In genomic region chr6:151661928-151662327, GRCh38 we compare ENCODE assay signal across 16 cellular contexts.
DNase-seq lines count a peak whose midpoint lies in the region; ATAC-seq and TF ChIP-seq lines count a peak whose summit lies in the region.
"Had no signal": no experiment of that assay in that cellular context is flagged by ENCODE, and none has a peak within 500 bp of the region (broad histone marks: within the 10 kb centered on the region; RNA-seq: fewer than 3 reads in every experiment).

No MANE protein-coding gene starts in this region.

- no peak overlapping the region for H2AFZ ChIP-seq in GM23338
- no peak overlapping the region for H2AFZ ChIP-seq in PC-3 (ENCODE audit: low read length)

- TF ChIP-seq CTCF in BJ (IDR thresholded peaks at IDR 0.05; ENCODE audit: insufficient read depth, low read depth, low read length) (0 out of 2 replicates have a peak, but pooled peaks have one; percentile 5), GM23338 (conservative IDR thresholded peaks at IDR 0.05; ENCODE audit: low read depth in 2 of 2) (peak; percentile 69 to 76), PC-3 (conservative IDR thresholded peaks at IDR 0.05; ENCODE audit: low read depth, low read length) (peak; percentile 52), foreskin keratinocyte (conservative IDR thresholded peaks at IDR 0.05) (peak; percentile 36)

- H3K4me3 ChIP-seq in BJ (ENCODE audit: low read depth, low read length), result no peak overlapping the region
- H3K4me3 ChIP-seq in GM23338, result no peak overlapping the region
- H3K4me3 ChIP-seq in PC-3 (ENCODE audit: low read length), result no peak overlapping the region
- H3K4me3 ChIP-seq: BLaER1 had no signal

- CTCF ChIA-PET in BJ (lab: Yijun Ruan, JAX), result no interaction called here
- CTCF ChIA-PET in PC-3 (lab: Charles Lee), result no interaction called here

- ATAC-seq in GM23338, result peak; percentile 91
- no peak for ATAC-seq in PC-3
- no peak for ATAC-seq in foreskin keratinocyte
- no peak for ATAC-seq in HG03159 (IDR thresholded peaks at IDR 0.05; ENCODE audit: unreplicated experiment)
- ATAC-seq in GM18511 (IDR thresholded peaks at IDR 0.05; ENCODE audit: unreplicated experiment), result no peak
- ATAC-seq: stimulated activated naive CD8-positive, alpha-beta T cell treated with anti-CD3 and anti-CD28 coated beads, Interleukin-15, Interleukin-2, amounts not matched to agents 100 U/mL and 50 U/mL, for 24 hours had no signal

- BruUV-seq in PC-3 (replicated peaks; lab: Mats Ljungman, UMichigan), result no TSS peak

- H3K36me3 ChIP-seq in BJ (ENCODE audit: control insufficient read depth, insufficient read depth, low read length), result no peaks in the 10 kb centered on the region
- no peaks in the 10 kb centered on the region for H3K36me3 ChIP-seq in GM23338 (ENCODE audit: insufficient read depth)
- no peaks in the 10 kb centered on the region for H3K36me3 ChIP-seq in PC-3 (ENCODE audit: low read depth, low read length)
- H3K36me3 ChIP-seq: BLaER1 had no signal

- H3K27me3 Mint-ChIP-seq in GM23338 (ENCODE audit: insufficient read depth, low read depth, poor library complexity), result no peaks in the 10 kb centered on the region

- H3K79me2 ChIP-seq in GM23338 (replicated peaks; ENCODE audit: insufficient read depth), result no peaks in the 10 kb centered on the region
- H3K79me2 ChIP-seq in PC-3 (ENCODE audit: low read length), result no peaks in the 10 kb centered on the region

- no peaks in the 10 kb centered on the region for H3F3A ChIP-seq in GM23338 (replicated peaks; ENCODE audit: low read depth)
- H3F3A ChIP-seq in PC-3 (ENCODE audit: low read length, unreplicated experiment), result no peaks in the 10 kb centered on the region

- no peak overlapping the region for H3K9ac ChIP-seq in PC-3 (ENCODE audit: low read length)
- H3K9ac ChIP-seq: BLaER1 had no signal

- no peaks in the 10 kb centered on the region for H3K4me1 ChIP-seq in GM23338 (ENCODE audit: insufficient read depth)
- peaks cover 14% of the 10 kb centered on the region for H3K4me1 ChIP-seq in PC-3 (ENCODE audit: insufficient read depth, low read length)
- no peaks in the 10 kb centered on the region for H3K4me1 ChIP-seq in foreskin keratinocyte
- H3K4me1 ChIP-seq: BLaER1 had no signal

- DNase-seq in BJ (ENCODE audit: low read depth) (no peak), GM23338 (ENCODE audit: low spot score) (peak; percentile 71), PC-3 (peak; percentile 10), foreskin keratinocyte (no peak), DMS79 treated with DMSO at 0.1 percent for 48 hours (lab: John Stamatoyannopoulos, UW) (no peak), GM19238 (ENCODE audit: insufficient read length, low spot score) (no peak)
- DNase-seq: activated CD4-positive, alpha-beta T cell treated with anti-CD3 and anti-CD28 coated beads, Interleukin-2, amount 50 U/mL, for 1 hour; activated effector memory CD4-positive, alpha-beta T cell treated with anti-CD3 and anti-CD28 coated beads, Interleukin-2, amount 50 U/mL, for 16 hours; EL; NCI-H187 treated with DMSO at 0.1 percent for 48 hours; stimulated activated CD4-positive, alpha-beta T cell treated with anti-CD3 and anti-CD28 coated beads, Interleukin-4, amount 100 ng/mL, for 4 hours; stimulated activated naive CD8-positive, alpha-beta T cell treated with anti-CD3 and anti-CD28 coated beads, Interleukin-15, Interleukin-2, amounts not matched to agents 100 U/mL and 50 U/mL, for 24 hours; T-helper 1 cell had no signal

- POLR2A ChIA-PET in BJ (lab: Charles Lee), result no interaction called here
- POLR2A ChIA-PET in PC-3 (lab: Charles Lee; ENCODE audit: unreplicated experiment), result no interaction called here

- H3K9me3 Mint-ChIP-seq in GM23338, result no peaks in the 10 kb centered on the region

- H3K4me1 Mint-ChIP-seq in GM23338, result no peaks in the 10 kb centered on the region

- no peak overlapping the region for H3K27ac ChIP-seq in GM23338 (ENCODE audit: low read depth)
- no peak overlapping the region for H3K27ac ChIP-seq in PC-3 (ENCODE audit: low read length)
- H3K27ac ChIP-seq in foreskin keratinocyte, result no peak overlapping the region
- H3K27ac ChIP-seq: BLaER1 had no signal

- H4K20me1 ChIP-seq in GM23338 (replicated peaks; ENCODE audit: insufficient read depth) (no peaks in the 10 kb centered on the region), PC-3 (ENCODE audit: low read length) (no peaks in the 10 kb centered on the region)
- H4K20me1 ChIP-seq: BLaER1 had no signal

- H3K4me2 ChIP-seq in GM23338, result no peak overlapping the region
- H3K4me2 ChIP-seq in PC-3 (ENCODE audit: low read length), result no peak overlapping the region
- H3K4me2 ChIP-seq: BLaER1 had no signal

- H3K27me3 ChIP-seq in BJ (ENCODE audit: control insufficient read depth, insufficient read depth, low read length), result no peaks in the 10 kb centered on the region; the same call in 1 of the 2 replicates
- H3K27me3 ChIP-seq in GM23338 (ENCODE audit: insufficient read depth), result no peaks in the 10 kb centered on the region
- no peaks in the 10 kb centered on the region for H3K27me3 ChIP-seq in PC-3 (ENCODE audit: low read length)
- no peaks in the 10 kb centered on the region for H3K27me3 ChIP-seq in foreskin keratinocyte
- H3K27me3 ChIP-seq: BLaER1 had no signal

- no peaks in the 10 kb centered on the region for H3K9me3 ChIP-seq in PC-3 (ENCODE audit: low read length)
- H3K9me3 ChIP-seq: BLaER1 had no signal

- no peak overlapping the region for H3K4me3 Mint-ChIP-seq in GM23338

- intact Hi-C loops in PC-3 (cut with micrococcal nuclease), result loop anchor here (5.0 kb wide), 1 partner anchor 220 kb away; no protein-coding TSS in a partner anchor

- no peak overlapping the region for H3K27ac Mint-ChIP-seq in GM23338

- H3K36me3 Mint-ChIP-seq in GM23338 (ENCODE audit: low read depth), result no peaks in the 10 kb centered on the region

- no peaks in the 10 kb centered on the region for H3K9me2 ChIP-seq in GM23338 (ENCODE audit: insufficient read depth)
- no peaks in the 10 kb centered on the region for H3K9me2 ChIP-seq in PC-3 (replicated peaks; ENCODE audit: low read length)

TF ChIP-seq in GM23338, 12 proteins besides CTCF, POLR2A, EP300 and RAD21:
- TF ChIP-seq ZNF331 (CRISPR knock-in tag; IDR thresholded peaks at IDR 0.05; ENCODE audit: low read depth) (no peak), REST (IDR thresholded peaks at IDR 0.05; ENCODE audit: unreplicated experiment) (no peak)

Comparison
In these comparisons a context has a peak if more than half of its experiments do, and no peak if none do; other contexts are left out.
1. DNase-seq: peak in GM23338 (single experiment) and PC-3 (single experiment); none in BJ (single experiment), foreskin keratinocyte (0 of 2), DMS79 treated with DMSO at 0.1 percent for 48 hours (single experiment) and GM19238 (single experiment).
2. CTCF ChIP-seq: peak in every context shown above with its lines; median percentile 72 in GM23338; 52 in PC-3; 36 in foreskin keratinocyte; 5 in BJ.